Comparison of ENCODE assay signal across 21 cellular contexts in the genomic region with DNA sequence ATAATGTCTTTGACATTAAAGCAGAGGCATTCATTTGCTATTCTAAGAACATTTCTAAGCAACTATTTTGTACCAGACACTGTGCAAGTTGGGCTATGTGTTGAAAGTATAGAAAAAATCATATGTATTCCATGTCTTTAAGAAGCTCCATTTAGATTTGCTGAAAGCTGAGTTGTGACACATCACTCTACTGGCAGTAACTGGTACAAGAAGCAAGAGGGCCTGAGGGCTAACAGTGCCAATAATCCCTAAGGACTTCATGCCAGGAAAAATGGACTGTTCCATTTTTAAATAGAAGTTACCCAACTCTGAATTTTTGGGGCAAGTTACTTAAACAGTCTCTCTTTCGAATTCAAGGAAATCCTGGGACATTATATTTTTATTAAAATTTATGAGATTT.
DNase-seq lines count a peak whose midpoint lies in the region; TF ChIP-seq lines count a peak whose summit lies in the region.
"Had no signal": no experiment of that assay in that cellular context is flagged by ENCODE, and none has a peak within 500 bp of the region (broad histone marks: within the 10 kb centered on the region; RNA-seq: fewer than 3 reads in every experiment).

No MANE protein-coding gene starts in this region.

- no peaks in the 10 kb centered on the region for H3K9me3 Mint-ChIP-seq in MCF 10A (ENCODE audit: unreplicated experiment)

- H3K27me3 Mint-ChIP-seq in MCF 10A (ENCODE audit: insufficient read depth, unreplicated experiment) = no peaks in the 10 kb centered on the region
- H3K27me3 Mint-ChIP-seq: activated T-cell treated with anti-CD3 and anti-CD28 coated beads, Interleukin-2, amount 50 U/mL, for 24 hours; B cell had no signal

- H3K4me3 Mint-ChIP-seq in MCF 10A (ENCODE audit: unreplicated experiment) = no peak overlapping the region
- H3K4me3 Mint-ChIP-seq: activated CD8-positive, alpha-beta T cell treated with anti-CD3 and anti-CD28 coated beads, Interleukin-2, amount 10 ng/mL, durations not matched to agents 7 days and 5 days; activated T-cell treated with anti-CD3 and anti-CD28 coated beads, Interleukin-2, amount 50 U/mL, for 24 hours; B cell had no signal

- intact Hi-C loops in MCF 10A (cut with micrococcal nuclease) = no loop called here
- intact Hi-C loops in breast epithelium (cut with DNase I; ENCODE audit: low total_unique reads) = no loop called here
- intact Hi-C loops in ascending aorta (cut with DNase I) = loop anchor here (1.0 to 5.0 kb wide), 3 partner anchors 40 to 425 kb away; a partner anchor contains a TSS
- intact Hi-C loops in esophagus squamous epithelium (cut with DNase I) = no loop called here

- H3K27ac Mint-ChIP-seq in MCF 10A (ENCODE audit: low read depth, unreplicated experiment) = no peak overlapping the region
- H3K27ac Mint-ChIP-seq: activated CD8-positive, alpha-beta T cell treated with anti-CD3 and anti-CD28 coated beads, Interleukin-2, amount 10 ng/mL, durations not matched to agents 7 days and 5 days; activated T-cell treated with anti-CD3 and anti-CD28 coated beads, Interleukin-2, amount 50 U/mL, for 24 hours; B cell had no signal

- H3K4me1 Mint-ChIP-seq in MCF 10A (ENCODE audit: insufficient read depth, unreplicated experiment) = peaks cover 13% of the 10 kb centered on the region

- TF ChIP-seq POLR2A in breast epithelium (IDR thresholded peaks at IDR 0.05) (no peak), esophagus squamous epithelium (IDR thresholded peaks at IDR 0.05) (no peak)

- POLR2A ChIA-PET in MCF 10A (lab: Yijun Ruan, JAX) = interaction anchor here (1.4 kb wide), 1 partner anchor 11 kb away, joined by 5 read pairs; no protein-coding TSS in a partner anchor

- DNase-seq in MCF 10A (ENCODE audit: unreplicated experiment) (peak; percentile 81), breast epithelium (ENCODE audit: low spot score in 2 of 2) (no peak), ascending aorta (ENCODE audit: low spot score in 2 of 2) (peak in 1 of 2 donors; percentile 72), fibroblast of the aortic adventitia (ENCODE audit: low read depth) (peak; percentile 44), retina (no peak), NCI-H526 treated with DMSO at 0.1 percent for 48 hours (lab: John Stamatoyannopoulos, UW) (no peak), esophagus squamous epithelium (lab: John Stamatoyannopoulos, UW) (no peak)
- DNase-seq in NK-92 treated with Interleukin-12 subunit alpha and Interleukin-12 subunit beta, amount 100 ng/mL, for 24 hours (lab: John Stamatoyannopoulos, UW) = no peak
- DNase-seq: activated CD8-positive, alpha-beta T cell treated with anti-CD3 and anti-CD28 coated beads, Interleukin-2, amount 10 ng/mL, durations not matched to agents 7 days and 5 days; activated naive CD4-positive, alpha-beta T cell treated with Interleukin-2 at 50 U/mL for 16 hours; activated T-cell treated with anti-CD3 and anti-CD28 coated beads, Interleukin-2, amount 50 U/mL, for 24 hours; cerebellar nuclear complex; COR-L47; NCI-H1930; NCI-H446 treated with DMSO at 0.1 percent for 48 hours; occipital lobe; right cardiac atrium; RPMI8226; T1000 had no signal

- H3K4me3 ChIP-seq in breast epithelium = no peak overlapping the region
- no peak overlapping the region for H3K4me3 ChIP-seq in ascending aorta
- no peak overlapping the region for H3K4me3 ChIP-seq in fibroblast of the aortic adventitia (ENCODE audit: low read depth, low read length)
- no peak overlapping the region for H3K4me3 ChIP-seq in esophagus squamous epithelium
- H3K4me3 ChIP-seq: K562 had no signal

- H3K36me3 Mint-ChIP-seq in MCF 10A (ENCODE audit: insufficient read depth, unreplicated experiment) = peaks cover 22% of the 10 kb centered on the region

- no peaks in the 10 kb centered on the region for H3K9me3 ChIP-seq in breast epithelium
- H3K9me3 ChIP-seq in ascending aorta = no peaks in the 10 kb centered on the region
- H3K9me3 ChIP-seq in esophagus squamous epithelium = no peaks in the 10 kb centered on the region

- no peak for TF ChIP-seq CTCF in MCF 10A (IDR thresholded peaks at IDR 0.05; ENCODE audit: unreplicated experiment)
- no peak for TF ChIP-seq CTCF in breast epithelium (IDR thresholded peaks at IDR 0.05)
- TF ChIP-seq CTCF in ascending aorta (IDR thresholded peaks at IDR 0.05) = peak in 1 of 3 experiments; percentile 29
- TF ChIP-seq CTCF in fibroblast of the aortic adventitia (IDR thresholded peaks at IDR 0.05; ENCODE audit: insufficient read depth, low read length) = no peak
- no peak for TF ChIP-seq CTCF in esophagus squamous epithelium (IDR thresholded peaks at IDR 0.05)

- H3K27ac ChIP-seq in breast epithelium (no peak overlapping the region), ascending aorta (peak overlapping the region; percentile 13 to 19), esophagus squamous epithelium (no peak overlapping the region)

- no peaks in the 10 kb centered on the region for H3K36me3 ChIP-seq in breast epithelium
- H3K36me3 ChIP-seq in ascending aorta = no peaks in the 10 kb centered on the region
- H3K36me3 ChIP-seq in esophagus squamous epithelium = no peaks in the 10 kb centered on the region

- no peaks in the 10 kb centered on the region for H3K27me3 ChIP-seq in breast epithelium
- no peaks in the 10 kb centered on the region for H3K27me3 ChIP-seq in ascending aorta
- H3K27me3 ChIP-seq in esophagus squamous epithelium = no peaks in the 10 kb centered on the region

- BruUV-seq in MCF 10A (replicated peaks; lab: Mats Ljungman, UMichigan) = no TSS peak

- CTCF ChIA-PET in MCF 10A (lab: Yijun Ruan, JAX) = interaction anchor here (0.6 to 1.4 kb wide), 3 partner anchors 52 to 264 kb away, joined by 3 to 7 read pairs (median 3); no protein-coding TSS in a partner anchor

- 80 to 83% methylated on average over 1 of the region's 1 CpG for WGBS in esophagus squamous epithelium, 2 donors

- no peaks in the 10 kb centered on the region for H3K4me1 ChIP-seq in breast epithelium
- peaks cover 0 to 11% of the 10 kb centered on the region in 2 donors for H3K4me1 ChIP-seq in ascending aorta
- H3K4me1 ChIP-seq in esophagus squamous epithelium = no peaks in the 10 kb centered on the region

Comparison
In these comparisons a context has a peak if more than half of its experiments do, and no peak if none do; other contexts are left out.
1. DNase-seq: peak in MCF 10A (single experiment) and fibroblast of the aortic adventitia (single experiment); none in breast epithelium (0 of 2), NK-92 treated with Interleukin-12 subunit alpha and Interleukin-12 subunit beta, amount 100 ng/mL, for 24 hours (single experiment), retina (single experiment), NCI-H526 treated with DMSO at 0.1 percent for 48 hours (single experiment) and esophagus squamous epithelium (single experiment).
2. H3K27ac ChIP-seq: peak in ascending aorta (2 of 2); none in breast epithelium (0 of 2) and esophagus squamous epithelium (0 of 4).